24 cellular contexts compared by ENCODE assay signal in genomic region chr13:48798180-48798579, GRCh38.
"Had no signal": no experiment of that assay in that cellular context is flagged by ENCODE, and none has a peak within 500 bp of the region (broad histone marks: within the 10 kb centered on the region; RNA-seq: fewer than 3 reads in every experiment).

No MANE protein-coding gene starts in this region.

- H3K4me1 ChIP-seq: stomach, suprapubic skin, testis, thyroid gland, tibial artery, tibial nerve, transverse colon, upper lobe of left lung, upper lobe of right lung, uterus, vagina had no signal

- H3K9me3 ChIP-seq: stomach, suprapubic skin, testis, thoracic aorta, thyroid gland, tibial nerve, transverse colon, upper lobe of left lung, upper lobe of right lung, uterus, vagina had no signal

- H3K4me3 ChIP-seq: stomach, suprapubic skin, testis, thoracic aorta, thyroid gland, tibial artery, tibial nerve, transverse colon, upper lobe of left lung, upper lobe of right lung, uterus, vagina had no signal

- H3K27me3 ChIP-seq: stomach, suprapubic skin, testis, thyroid gland, tibial artery, tibial nerve, transverse colon, upper lobe of left lung, upper lobe of right lung, uterus, vagina had no signal

- DNase-seq: stimulated activated CD4-positive, alpha-beta T cell treated with anti-CD3 and anti-CD28 coated beads, Interleukin-2, amount 100 ng/mL, for 48 hours; stimulated activated CD4-positive, alpha-beta T cell treated with anti-CD3 and anti-CD28 coated beads, Interleukin-4, amount 100 ng/mL, for 1 hour; stimulated activated CD4-positive, alpha-beta T cell treated with anti-CD3 and anti-CD28 coated beads, Interleukin-4, amount 100 ng/mL, for 24 hours; stimulated activated CD4-positive, alpha-beta T cell treated with anti-CD3 and anti-CD28 coated beads, Interleukin-4, amount 100 ng/mL, for 4 hours; stimulated activated CD8-positive, alpha-beta memory T cell treated with anti-CD3 and anti-CD28 coated beads, Interleukin-4, amount 100 ng/mL, for 48 hours; stimulated activated naive B cell treated with anti-CD40 and anti-IgM and Interleukin-4, amounts not matched to agents 10 μg/mL and 1 μg/mL and 100 μg/mL, for 72 hours; stimulated activated naive CD4-positive, alpha-beta T cell; stimulated activated naive CD4-positive, alpha-beta T cell treated with Interleukin-2 at 50 U/mL for 16 hours; stimulated activated naive CD8-positive, alpha-beta T cell treated with anti-CD3 and anti-CD28 coated beads, Interleukin-15, amount 100 ng/mL, for 72 hours; stimulated activated naive CD8-positive, alpha-beta T cell treated with anti-CD3 and anti-CD28 coated beads, Interleukin-15, Interleukin-2, amounts not matched to agents 100 U/mL and 50 U/mL, for 24 hours; stomach; substantia nigra; testis; thyroid gland; tibial artery; transverse colon; upper lobe of left lung; upper lobe of right lung; uterus had no signal

- H3K27ac ChIP-seq: stomach, suprapubic skin, testis, thoracic aorta, thyroid gland, tibial artery, tibial nerve, transverse colon, upper lobe of left lung, upper lobe of right lung, uterus, vagina had no signal

- ATAC-seq: stimulated activated memory B cell treated with anti-CD40 and anti-IgM and Interleukin-4, amounts not matched to agents 10 μg/mL and 1 μg/mL and 100 μg/mL, for 72 hours; stimulated activated naive B cell treated with anti-CD40 and anti-IgM and Interleukin-4, amounts not matched to agents 10 μg/mL and 1 μg/mL and 100 μg/mL, for 72 hours; stimulated activated naive CD8-positive, alpha-beta T cell treated with anti-CD3 and anti-CD28 coated beads, Interleukin-15, amount 100 ng/mL, for 72 hours; stimulated activated naive CD8-positive, alpha-beta T cell treated with anti-CD3 and anti-CD28 coated beads, Interleukin-15, Interleukin-2, amounts not matched to agents 100 U/mL and 50 U/mL, for 24 hours; upper lobe of right lung had no signal

- H3K36me3 ChIP-seq: stomach, suprapubic skin, thoracic aorta, thyroid gland, tibial artery, tibial nerve, transverse colon, upper lobe of left lung, upper lobe of right lung, uterus, vagina had no signal
